17 cellular contexts compared by ENCODE assay signal in the genomic region with DNA sequence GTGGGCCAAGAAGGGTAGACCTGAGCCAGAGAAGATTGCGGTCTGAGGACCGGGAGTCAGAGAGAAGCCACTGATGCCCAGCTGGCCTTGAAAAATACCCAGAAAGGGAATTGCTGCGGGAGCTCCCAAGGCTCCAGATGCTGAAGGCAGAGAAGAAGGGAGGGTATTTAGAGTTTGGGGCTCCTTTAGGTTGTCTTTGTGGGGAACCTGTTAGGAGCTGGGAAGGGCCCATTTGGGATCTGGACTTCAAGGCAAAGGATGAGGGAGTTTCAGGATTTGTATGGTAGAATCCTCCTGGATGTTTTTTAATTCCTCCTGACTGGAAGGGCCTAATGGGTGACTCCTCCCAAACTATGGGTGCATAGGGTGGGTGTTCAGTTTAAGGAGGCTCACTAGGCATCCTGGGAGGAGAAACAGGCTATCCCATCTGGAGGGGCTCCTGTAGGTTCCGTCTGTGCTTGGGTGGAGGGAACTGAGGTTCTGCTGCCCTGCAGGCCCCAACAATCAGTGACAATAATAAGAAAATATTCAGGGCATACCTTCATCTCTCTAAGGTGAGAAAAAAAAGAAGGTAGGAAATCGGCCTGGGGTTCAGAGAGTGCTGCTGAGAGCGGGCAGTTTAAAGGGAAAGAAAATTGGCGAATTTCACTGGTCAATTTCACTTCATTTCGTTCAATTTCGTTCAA. TPM values are rescaled to one million over a fixed set of nuclear protein-coding genes. Genes with fewer than 3 reads are reported as not detected.
DNase-seq lines count a peak whose midpoint lies in the region; ATAC-seq and TF ChIP-seq lines count a peak whose summit lies in the region.
"Had no signal": no experiment of that assay in that cellular context is flagged by ENCODE, and none has a peak within 500 bp of the region (broad histone marks: within the 10 kb centered on the region; RNA-seq: fewer than 3 reads in every experiment).

No MANE protein-coding gene starts in this region.

- peak overlapping the region; percentile 19 for H3K27ac Mint-ChIP-seq in T-helper 2 cell treated with Interferon-gamma antibody and Interleukin-4, amounts not matched to agents 5 μg/mL and 100 μg/mL, for 36 hours
- H3K27ac Mint-ChIP-seq in endodermal cell = no peak overlapping the region
- peak overlapping the region; percentile 76 for H3K27ac Mint-ChIP-seq in stimulated activated naive B cell treated with anti-CD40 and anti-IgM and Interleukin-4, amounts not matched to agents 10 μg/mL and 1 μg/mL and 100 μg/mL, for 72 hours

- no peaks in the 10 kb centered on the region for H3K9me3 ChIP-seq in SJSA1 (replicated peaks)
- H3K9me3 ChIP-seq in endodermal cell (ENCODE audit: control insufficient read depth, low read length) = no peaks in the 10 kb centered on the region

- H3K27me3 ChIP-seq in SJSA1 (replicated peaks) (no peaks in the 10 kb centered on the region), endodermal cell (ENCODE audit: control insufficient read depth, insufficient read depth, low read length, poor library complexity, severe bottlenecking) (peaks cover 97% of the 10 kb centered on the region)

- H3K36me3 Mint-ChIP-seq in T-helper 2 cell treated with Interferon-gamma antibody and Interleukin-4, amounts not matched to agents 5 μg/mL and 100 μg/mL, for 36 hours (ENCODE audit: low read depth) = no peaks in the 10 kb centered on the region
- H3K36me3 Mint-ChIP-seq in endodermal cell (ENCODE audit: low read depth) = no peaks in the 10 kb centered on the region
- peaks cover 3 to 8% of the 10 kb centered on the region in 2 donors for H3K36me3 Mint-ChIP-seq in stimulated activated naive B cell treated with anti-CD40 and anti-IgM and Interleukin-4, amounts not matched to agents 10 μg/mL and 1 μg/mL and 100 μg/mL, for 72 hours

- H3K4me1 ChIP-seq in SJSA1 (replicated peaks) = peaks cover 32% of the 10 kb centered on the region
- H3K4me1 ChIP-seq in endodermal cell (ENCODE audit: control insufficient read depth, insufficient read depth, low read length) = peaks cover 8% of the 10 kb centered on the region

- TF ChIP-seq CTCF in endodermal cell (conservative IDR thresholded peaks at IDR 0.05) = no peak

- no peak for DNase-seq in T-helper 2 cell treated with Interferon-gamma antibody and Interleukin-4, amounts not matched to agents 5 μg/mL and 100 μg/mL, for 36 hours (ENCODE audit: low spot score)
- DNase-seq in T-helper 2 cell (no peak), SJSA1 (ENCODE audit: low read depth in 1 of 2, low spot score in 2 of 2) (peak in 1 of 2 experiments; percentile 67), endodermal cell (peak; percentile 40), NK-92 (lab: John Stamatoyannopoulos, UW; ENCODE audit: unreplicated experiment) (no peak)
- DNase-seq in stimulated activated naive B cell treated with anti-CD40 and anti-IgM and Interleukin-4, amounts not matched to agents 10 μg/mL and 1 μg/mL and 100 μg/mL, for 72 hours = no peak
- no peak for DNase-seq in NK-92 treated with Interleukin-12 subunit alpha and Interleukin-12 subunit beta, amount 100 ng/mL, for 24 hours (lab: John Stamatoyannopoulos, UW)
- DNase-seq: C1 segment of cervical spinal cord, COR-L47, DMS153, EL, KBM-7, NCI-H1436 treated with DMSO at 0.1 percent for 48 hours, NCI-H2081, NCI-H510A treated with DMSO at 0.1 percent for 48 hours, SHP77 had no signal

- ATAC-seq in stimulated activated naive B cell treated with anti-CD40 and anti-IgM and Interleukin-4, amounts not matched to agents 10 μg/mL and 1 μg/mL and 100 μg/mL, for 72 hours (replicated peaks) = no peak
- ATAC-seq in GM19467 (IDR thresholded peaks at IDR 0.05; ENCODE audit: unreplicated experiment) = no peak

- WGBS in endodermal cell (ENCODE audit: insufficient coverage in 1 of 2, insufficient read length in 1 of 2), 2 experiments = 20 to 28% methylated on average over 5 to 9 of the region's 9 CpGs

- H3K4me3 Mint-ChIP-seq in T-helper 2 cell treated with Interferon-gamma antibody and Interleukin-4, amounts not matched to agents 5 μg/mL and 100 μg/mL, for 36 hours = no peak overlapping the region
- H3K4me3 Mint-ChIP-seq in endodermal cell = peak overlapping the region; percentile 38
- H3K4me3 Mint-ChIP-seq in stimulated activated naive B cell treated with anti-CD40 and anti-IgM and Interleukin-4, amounts not matched to agents 10 μg/mL and 1 μg/mL and 100 μg/mL, for 72 hours = peak overlapping the region; percentile 20 to 22

- H3K27me3 Mint-ChIP-seq in T-helper 2 cell treated with Interferon-gamma antibody and Interleukin-4, amounts not matched to agents 5 μg/mL and 100 μg/mL, for 36 hours (ENCODE audit: low read depth) = peaks cover 2% of the 10 kb centered on the region
- H3K27me3 Mint-ChIP-seq in endodermal cell (ENCODE audit: insufficient read depth) = peaks cover 7% of the 10 kb centered on the region
- H3K27me3 Mint-ChIP-seq in stimulated activated naive B cell treated with anti-CD40 and anti-IgM and Interleukin-4, amounts not matched to agents 10 μg/mL and 1 μg/mL and 100 μg/mL, for 72 hours = peaks cover 3 to 40% of the 10 kb centered on the region in 2 donors

- H3K4me3 ChIP-seq in SJSA1 (peak overlapping the region; percentile 95), endodermal cell (ENCODE audit: low read length) (no peak overlapping the region)

- no peaks in the 10 kb centered on the region for H3K9me3 Mint-ChIP-seq in T-helper 2 cell treated with Interferon-gamma antibody and Interleukin-4, amounts not matched to agents 5 μg/mL and 100 μg/mL, for 36 hours
- H3K9me3 Mint-ChIP-seq in endodermal cell = no peaks in the 10 kb centered on the region
- H3K9me3 Mint-ChIP-seq in stimulated activated naive B cell treated with anti-CD40 and anti-IgM and Interleukin-4, amounts not matched to agents 10 μg/mL and 1 μg/mL and 100 μg/mL, for 72 hours = peaks cover 0 to 1% of the 10 kb centered on the region in 2 donors

- peaks cover 9% of the 10 kb centered on the region for H3K4me1 Mint-ChIP-seq in T-helper 2 cell treated with Interferon-gamma antibody and Interleukin-4, amounts not matched to agents 5 μg/mL and 100 μg/mL, for 36 hours (ENCODE audit: low read depth)
- H3K4me1 Mint-ChIP-seq in endodermal cell = peaks cover 22% of the 10 kb centered on the region
- peaks cover 20 to 24% of the 10 kb centered on the region in 2 donors for H3K4me1 Mint-ChIP-seq in stimulated activated naive B cell treated with anti-CD40 and anti-IgM and Interleukin-4, amounts not matched to agents 10 μg/mL and 1 μg/mL and 100 μg/mL, for 72 hours

- H3K27ac ChIP-seq in SJSA1 (peak overlapping the region; percentile 89), endodermal cell (ENCODE audit: low read depth, low read length) (no peak overlapping the region)

- H3K36me3 ChIP-seq in SJSA1 (peaks cover 69% of the 10 kb centered on the region), endodermal cell (ENCODE audit: control insufficient read depth, insufficient read depth, low read length) (no peaks in the 10 kb centered on the region)

- H3K9ac ChIP-seq in endodermal cell (ENCODE audit: extremely low read depth, low read length, poor library complexity, severe bottlenecking) = no peak overlapping the region

RNA-seq across cellular contexts. Expression of a gene that starts 5.1 kb away (rescaled TPM):
- total RNA-seq in SJSA1 (2014; rRNA removed; shearing (Covaris generic)) = 10.7 and 12.9 TPM in 2 replicates
- total RNA-seq in endodermal cell = under 1 TPM; 0.07 to 0.26 TPM
- 0.36 TPM for polyA plus RNA-seq in endodermal cell (2013, experiment 1 of 2)
- 0.08 TPM for polyA plus RNA-seq in endodermal cell (2013, experiment 2 of 2)

RNA-seq across cellular contexts. Expression of a gene that starts 26.9 kb away (rescaled TPM):
- not detected in 2 replicates for total RNA-seq in SJSA1 (2014; rRNA removed; shearing (Covaris generic))
- not detected for total RNA-seq in endodermal cell
- polyA plus RNA-seq in endodermal cell (2013, experiment 1 of 2) = 0.46 TPM
- 0.29 TPM for polyA plus RNA-seq in endodermal cell (2013, experiment 2 of 2)
